In the genomic region with DNA sequence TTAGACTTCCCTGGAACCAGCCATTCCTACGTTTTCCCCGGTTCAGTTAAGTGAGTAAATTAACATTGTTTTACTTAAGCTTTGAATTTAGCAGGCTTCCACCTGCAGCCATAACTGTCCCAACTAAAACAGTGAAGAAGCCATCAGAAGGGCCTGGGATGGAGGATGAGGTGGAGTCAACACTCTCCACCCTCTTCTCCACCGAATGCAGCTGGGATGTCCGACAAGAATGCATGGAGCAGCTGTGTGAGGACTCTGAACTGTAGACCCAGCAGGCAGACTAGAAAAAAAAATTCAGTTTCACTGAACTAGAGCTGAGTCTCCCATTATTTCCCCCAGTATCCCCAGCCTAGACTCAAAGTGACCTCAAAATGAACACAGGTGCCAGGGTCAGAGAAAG, we compare ENCODE assay signal across 23 cellular contexts.
DNase-seq lines count a peak whose midpoint lies in the region; ATAC-seq and TF ChIP-seq lines count a peak whose summit lies in the region.
"Had no signal": no experiment of that assay in that cellular context is flagged by ENCODE, and none has a peak within 500 bp of the region (broad histone marks: within the 10 kb centered on the region; RNA-seq: fewer than 3 reads in every experiment).

No MANE protein-coding gene starts in this region.

- TF ChIP-seq POLR2A in thyroid gland (IDR thresholded peaks at IDR 0.05): no peak

- H3K27me3 ChIP-seq in osteoblast (ENCODE audit: insufficient read depth, low read length) (no peaks in the 10 kb centered on the region), thyroid gland (no peaks in the 10 kb centered on the region)
- H3K27me3 ChIP-seq: adrenal gland, ovary had no signal

- H3K4me1 ChIP-seq in osteoblast (ENCODE audit: insufficient read depth, low read length): peaks cover 55% of the 10 kb centered on the region
- H3K4me1 ChIP-seq in thyroid gland: no peaks in the 10 kb centered on the region

- no peaks in the 10 kb centered on the region for H3K79me2 ChIP-seq in osteoblast (ENCODE audit: insufficient read depth, low read length)

- H3K36me3 Mint-ChIP-seq in activated CD4-positive, alpha-beta memory T cell treated with anti-CD3 and anti-CD28 coated beads for 36 hours: no peaks in the 10 kb centered on the region
- H3K36me3 Mint-ChIP-seq: CD8-positive, alpha-beta T cell; naive thymus-derived CD8-positive, alpha-beta T cell had no signal

- H3K9me3 Mint-ChIP-seq in activated CD4-positive, alpha-beta memory T cell treated with anti-CD3 and anti-CD28 coated beads for 36 hours: no peaks in the 10 kb centered on the region
- H3K9me3 Mint-ChIP-seq: activated CD8-positive, alpha-beta T cell treated with anti-CD3 and anti-CD28 coated beads for 36 hours; CD8-positive, alpha-beta T cell had no signal

- no peak overlapping the region for H3K4me3 ChIP-seq in osteoblast (ENCODE audit: insufficient read depth, low read length)
- H3K4me3 ChIP-seq in thyroid gland (replicated peaks in 1 of 3): no peak overlapping the region
- H3K4me3 ChIP-seq: adrenal gland, ovary, stomach had no signal

- TF ChIP-seq CTCF in osteoblast (IDR thresholded peaks at IDR 0.05; ENCODE audit: extremely low read depth, low read depth, low read length): no peak
- TF ChIP-seq CTCF in thyroid gland (IDR thresholded peaks at IDR 0.05): no peak

- POLR2A ChIA-PET in activated CD4-positive, alpha-beta memory T cell treated with anti-CD3 and anti-CD28 coated beads for 36 hours (lab: Charles Lee): no interaction called here

- DNase-seq in AG08396 (ENCODE audit: low spot score) (peak; percentile 49), RPMI7951 (ENCODE audit: low read depth) (peak; percentile 85), fibroblast of gingiva (ENCODE audit: low read depth) (peak; percentile 21), osteoblast (ENCODE audit: insufficient read length, low spot score, missing footprints) (peak; percentile 79), NCI-H2171 treated with DMSO at 0.1 percent for 48 hours (lab: John Stamatoyannopoulos, UW) (no peak), thyroid gland (no peak)
- no peak for DNase-seq in activated CD4-positive, alpha-beta memory T cell treated with anti-CD3 and anti-CD28 coated beads for 36 hours
- DNase-seq: activated CD8-positive, alpha-beta T cell treated with anti-CD3 and anti-CD28 coated beads for 36 hours; activated T-cell treated with anti-CD3 and anti-CD28 coated beads for 4 hours; adrenal gland; CD8-positive, alpha-beta T cell; central memory CD4-positive, alpha-beta T cell; effector CD4-positive, alpha-beta T cell; erythroblast; glutamatergic neuron; naive thymus-derived CD8-positive, alpha-beta T cell; NCI-H187; NCI-H345; ovary; stomach had no signal

- CTCF ChIA-PET in activated CD4-positive, alpha-beta memory T cell treated with anti-CD3 and anti-CD28 coated beads for 36 hours (lab: Charles Lee): interaction anchor here (0.6 to 3.8 kb wide), 6 partner anchors 11 to 833 kb away, joined by 3 to 17 read pairs (median 4); no protein-coding TSS in a partner anchor

- WGBS in thyroid gland, 2 donors: 73 to 83% methylated on average over 4 of the region's 4 CpGs

- peaks cover 2% of the 10 kb centered on the region for H3K9me3 ChIP-seq in osteoblast (ENCODE audit: low read depth, low read length)
- no peaks in the 10 kb centered on the region for H3K9me3 ChIP-seq in thyroid gland
- H3K9me3 ChIP-seq: adrenal gland, ovary, stomach had no signal

- no peaks in the 10 kb centered on the region for H3K36me3 ChIP-seq in osteoblast (ENCODE audit: insufficient read depth, low read length)
- no peaks in the 10 kb centered on the region for H3K36me3 ChIP-seq in thyroid gland
- H3K36me3 ChIP-seq: adrenal gland, ovary, stomach had no signal

- no peak overlapping the region for H3K4me3 Mint-ChIP-seq in activated CD4-positive, alpha-beta memory T cell treated with anti-CD3 and anti-CD28 coated beads for 36 hours
- H3K4me3 Mint-ChIP-seq: activated CD8-positive, alpha-beta T cell treated with anti-CD3 and anti-CD28 coated beads for 36 hours; CD8-positive, alpha-beta T cell; naive thymus-derived CD8-positive, alpha-beta T cell had no signal

- peaks cover 10% of the 10 kb centered on the region for H3K27me3 Mint-ChIP-seq in activated CD4-positive, alpha-beta memory T cell treated with anti-CD3 and anti-CD28 coated beads for 36 hours

- H2AFZ ChIP-seq in osteoblast (ENCODE audit: low read length): no peak overlapping the region

- no peak overlapping the region for H3K27ac Mint-ChIP-seq in activated CD4-positive, alpha-beta memory T cell treated with anti-CD3 and anti-CD28 coated beads for 36 hours
- H3K27ac Mint-ChIP-seq: activated CD8-positive, alpha-beta T cell treated with anti-CD3 and anti-CD28 coated beads for 36 hours; CD8-positive, alpha-beta T cell; naive thymus-derived CD8-positive, alpha-beta T cell had no signal

- no peak for ATAC-seq in HG02840 (IDR thresholded peaks at IDR 0.05; ENCODE audit: low FRiP score, unreplicated experiment)
- ATAC-seq: activated CD4-positive, CD25-positive, alpha-beta regulatory T cell treated with anti-CD3 and anti-CD28 coated beads, Interleukin-2, amount 50 U/mL, for 24 hours; activated CD8-positive, alpha-beta T cell treated with anti-CD3 and anti-CD28 coated beads for 36 hours; CD8-positive, alpha-beta T cell; naive thymus-derived CD8-positive, alpha-beta T cell; Right ventricle myocardium inferior had no signal

- intact Hi-C loops in thyroid gland (cut with DNase I): no loop called here
- intact Hi-C loops in activated CD4-positive, alpha-beta memory T cell treated with anti-CD3 and anti-CD28 coated beads for 36 hours (cut with micrococcal nuclease): no loop called here

- peak overlapping the region; percentile 62 for H3K4me2 ChIP-seq in osteoblast (ENCODE audit: insufficient read depth, low read length)

- H4K20me1 ChIP-seq in osteoblast (ENCODE audit: insufficient read depth, low read length): no peaks in the 10 kb centered on the region

- peak overlapping the region; percentile 97 for H3K27ac ChIP-seq in osteoblast (ENCODE audit: low read depth, low read length)
- no peak overlapping the region for H3K27ac ChIP-seq in thyroid gland
- H3K27ac ChIP-seq: ovary, stomach had no signal

- H3K4me1 Mint-ChIP-seq in activated CD4-positive, alpha-beta memory T cell treated with anti-CD3 and anti-CD28 coated beads for 36 hours (ENCODE audit: low read depth): peaks cover 2% of the 10 kb centered on the region

Comparison
In these comparisons a context has a peak if more than half of its experiments do, and no peak if none do; other contexts are left out.
1. DNase-seq: peak in AG08396 (single experiment), RPMI7951 (single experiment), fibroblast of gingiva (single experiment) and osteoblast (single experiment); none in NCI-H2171 treated with DMSO at 0.1 percent for 48 hours (single experiment), thyroid gland (0 of 2) and activated CD4-positive, alpha-beta memory T cell treated with anti-CD3 and anti-CD28 coated beads for 36 hours (single experiment).